1 cellular context compared by ENCODE assay signal in genomic region chr13:24649685-24650038, GRCh38.
TF ChIP-seq lines count a peak whose summit lies in the region.

No MANE protein-coding gene starts in this region.

TF ChIP-seq in H1, 55 proteins besides CTCF, POLR2A, EP300 and RAD21 (continued from another document):
- no peak for TF ChIP-seq CHD7 (IDR thresholded peaks at IDR 0.05; ENCODE audit: insufficient replicate concordance, low read length)
- TF ChIP-seq BRCA1 (IDR thresholded peaks at IDR 0.05; ENCODE audit: low read depth, low read length) = no peak
